Comparison of ENCODE assay signal across 23 cellular contexts in the genomic region with DNA sequence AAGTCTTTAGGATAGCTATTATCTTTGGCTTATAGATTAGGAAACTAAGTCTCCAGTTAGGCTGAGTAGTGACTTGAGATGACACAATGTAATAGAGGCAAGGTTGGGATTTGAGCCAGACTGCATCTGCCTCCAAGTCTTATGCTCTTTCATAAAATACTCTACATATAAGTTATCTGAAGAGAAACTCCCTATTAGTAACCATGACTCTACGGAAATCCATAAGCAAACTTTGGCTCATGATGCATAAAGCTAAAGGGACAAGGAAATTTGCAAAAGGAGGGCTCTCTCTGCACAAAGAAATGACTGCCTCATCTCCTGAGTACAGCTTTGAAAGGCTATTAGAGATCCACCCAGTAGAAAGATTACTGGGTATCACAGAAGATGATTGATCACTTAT.
"Had no signal": no experiment of that assay in that cellular context is flagged by ENCODE, and none has a peak within 500 bp of the region (broad histone marks: within the 10 kb centered on the region; RNA-seq: fewer than 3 reads in every experiment).

No MANE protein-coding gene starts in this region.

- H3K27ac ChIP-seq: brain microvascular endothelial cell, VCaP had no signal

- H3K27me3 ChIP-seq: brain microvascular endothelial cell had no signal

- FAIRE-seq: RCC 7860 had no signal

- H3K36me3 ChIP-seq: brain microvascular endothelial cell had no signal

- DNase-seq: activated CD4-positive, alpha-beta memory T cell treated with anti-CD3 and anti-CD28 coated beads, Interleukin-2, amount 10 ng/mL, durations not matched to agents 7 days and 5 days; activated CD4-positive, alpha-beta T cell treated with anti-CD3 and anti-CD28 coated beads for 36 hours; activated CD4-positive, alpha-beta T cell treated with anti-CD3 and anti-CD28 coated beads, Interleukin-2, amount 50 U/mL, for 1 hour; activated CD4-positive, CD25-positive, alpha-beta regulatory T cell; activated gamma-delta T cell treated with Interleukin-2 at 50 U/mL for 16 hours; activated naive CD4-positive, alpha-beta T cell treated with anti-CD3 and anti-CD28 coated beads, Interleukin-2, amount 10 ng/mL, durations not matched to agents 7 days and 5 days; activated naive CD8-positive, alpha-beta T cell treated with anti-CD3 and anti-CD28 coated beads for 36 hours; activated T-cell treated with anti-CD3 and anti-CD28 coated beads, Interleukin-2, amount 50 U/mL, for 72 hours; brain microvascular endothelial cell; caudate nucleus; NCI-H1105 treated with DMSO at 0.1 percent for 48 hours; NCI-H1436 treated with DMSO at 0.1 percent for 48 hours; NCI-H187; NCI-H2081; NCI-H510A treated with DMSO at 0.1 percent for 48 hours; NCI-H69; NK-92 treated with Interleukin-12 subunit alpha and Interleukin-12 subunit beta, amount 100 ng/mL, for 24 hours; OCI-M1; SIG-M5; T-cell; T-helper 2 cell had no signal

- ATAC-seq: activated CD4-positive, alpha-beta T cell treated with anti-CD3 and anti-CD28 coated beads for 36 hours; activated T-cell treated with anti-CD3 and anti-CD28 coated beads, Interleukin-2, amount 50 U/mL, for 72 hours; T-cell had no signal
